1 cellular context compared by ENCODE assay signal in the genomic region with DNA sequence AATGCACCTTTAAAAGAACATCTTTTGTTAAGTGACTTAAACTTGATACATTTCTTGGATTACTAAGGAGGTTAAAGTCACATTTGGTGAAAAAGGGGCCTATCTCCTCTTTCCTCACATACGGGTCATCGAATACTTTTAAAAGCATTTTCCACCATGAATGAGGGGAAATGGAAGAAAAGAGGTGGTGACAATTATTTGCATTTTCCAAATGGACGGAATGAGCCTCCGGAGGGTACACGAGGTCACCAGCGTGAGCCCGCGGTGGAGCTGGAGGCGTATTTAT.
TF ChIP-seq lines count a peak whose summit lies in the region.

No MANE protein-coding gene starts in this region.

TF ChIP-seq in GM23338, 12 proteins besides CTCF, POLR2A, EP300 and RAD21 (continued from another document):
- TF ChIP-seq, protein P1, sequence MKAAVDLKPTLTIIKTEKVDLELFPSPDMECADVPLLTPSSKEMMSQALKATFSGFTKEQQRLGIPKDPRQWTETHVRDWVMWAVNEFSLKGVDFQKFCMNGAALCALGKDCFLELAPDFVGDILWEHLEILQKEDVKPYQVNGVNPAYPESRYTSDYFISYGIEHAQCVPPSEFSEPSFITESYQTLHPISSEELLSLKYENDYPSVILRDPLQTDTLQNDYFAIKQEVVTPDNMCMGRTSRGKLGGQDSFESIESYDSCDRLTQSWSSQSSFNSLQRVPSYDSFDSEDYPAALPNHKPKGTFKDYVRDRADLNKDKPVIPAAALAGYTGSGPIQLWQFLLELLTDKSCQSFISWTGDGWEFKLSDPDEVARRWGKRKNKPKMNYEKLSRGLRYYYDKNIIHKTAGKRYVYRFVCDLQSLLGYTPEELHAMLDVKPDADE (IDR thresholded peaks at IDR 0.05): no peak
- no peak for TF ChIP-seq NANOG (IDR thresholded peaks at IDR 0.05; ENCODE audit: borderline replicate concordance)
- TF ChIP-seq, protein P2, sequence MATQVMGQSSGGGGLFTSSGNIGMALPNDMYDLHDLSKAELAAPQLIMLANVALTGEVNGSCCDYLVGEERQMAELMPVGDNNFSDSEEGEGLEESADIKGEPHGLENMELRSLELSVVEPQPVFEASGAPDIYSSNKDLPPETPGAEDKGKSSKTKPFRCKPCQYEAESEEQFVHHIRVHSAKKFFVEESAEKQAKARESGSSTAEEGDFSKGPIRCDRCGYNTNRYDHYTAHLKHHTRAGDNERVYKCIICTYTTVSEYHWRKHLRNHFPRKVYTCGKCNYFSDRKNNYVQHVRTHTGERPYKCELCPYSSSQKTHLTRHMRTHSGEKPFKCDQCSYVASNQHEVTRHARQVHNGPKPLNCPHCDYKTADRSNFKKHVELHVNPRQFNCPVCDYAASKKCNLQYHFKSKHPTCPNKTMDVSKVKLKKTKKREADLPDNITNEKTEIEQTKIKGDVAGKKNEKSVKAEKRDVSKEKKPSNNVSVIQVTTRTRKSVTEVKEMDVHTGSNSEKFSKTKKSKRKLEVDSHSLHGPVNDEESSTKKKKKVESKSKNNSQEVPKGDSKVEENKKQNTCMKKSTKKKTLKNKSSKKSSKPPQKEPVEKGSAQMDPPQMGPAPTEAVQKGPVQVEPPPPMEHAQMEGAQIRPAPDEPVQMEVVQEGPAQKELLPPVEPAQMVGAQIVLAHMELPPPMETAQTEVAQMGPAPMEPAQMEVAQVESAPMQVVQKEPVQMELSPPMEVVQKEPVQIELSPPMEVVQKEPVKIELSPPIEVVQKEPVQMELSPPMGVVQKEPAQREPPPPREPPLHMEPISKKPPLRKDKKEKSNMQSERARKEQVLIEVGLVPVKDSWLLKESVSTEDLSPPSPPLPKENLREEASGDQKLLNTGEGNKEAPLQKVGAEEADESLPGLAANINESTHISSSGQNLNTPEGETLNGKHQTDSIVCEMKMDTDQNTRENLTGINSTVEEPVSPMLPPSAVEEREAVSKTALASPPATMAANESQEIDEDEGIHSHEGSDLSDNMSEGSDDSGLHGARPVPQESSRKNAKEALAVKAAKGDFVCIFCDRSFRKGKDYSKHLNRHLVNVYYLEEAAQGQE (IDR thresholded peaks at IDR 0.05; ENCODE audit: unreplicated experiment): no peak
TF ChIP-seq in GM23338: peak in this region for 0.
